In the genomic region with DNA sequence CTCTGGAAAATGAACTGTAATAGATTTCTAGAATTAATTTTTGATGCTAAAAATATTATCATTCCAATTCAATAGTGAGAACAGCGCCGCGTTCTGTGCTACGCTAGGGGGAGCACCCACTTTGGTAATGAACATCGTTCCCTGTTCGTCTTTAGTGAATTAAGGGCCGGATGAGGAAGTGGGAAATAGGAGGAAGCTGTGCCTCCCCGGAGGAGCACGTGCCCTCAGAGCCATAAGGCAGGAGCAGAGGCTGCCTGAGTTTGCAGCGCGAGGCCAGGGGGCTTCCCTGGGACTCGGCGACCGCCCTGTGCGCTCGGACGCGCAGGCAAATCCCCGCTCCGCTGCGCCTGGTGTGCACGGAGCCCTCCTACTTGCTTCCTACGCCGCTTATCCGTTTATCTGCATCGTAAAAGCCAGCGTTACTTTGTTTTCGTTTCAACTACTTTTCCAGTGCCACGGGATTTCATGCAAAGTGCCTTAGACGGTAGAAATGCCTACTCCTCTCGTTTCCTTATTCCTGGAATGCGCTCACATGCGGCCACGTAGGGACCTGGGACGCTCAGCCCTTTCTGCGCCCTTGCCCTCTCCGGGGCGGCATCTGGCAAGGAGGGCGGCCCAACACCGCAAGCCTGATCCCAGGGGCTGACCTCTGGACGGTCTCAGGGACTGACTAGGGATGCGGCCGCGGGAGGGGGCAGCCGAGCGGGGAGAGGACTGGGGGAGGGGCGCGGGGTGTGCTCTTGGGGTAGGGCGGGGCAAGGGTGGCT, we compare ENCODE assay signal across 8 cellular contexts.
A peak's percentile ranks its signal among the peaks of the same experiment; 100 is the strongest.
DNase-seq lines count a peak whose midpoint lies in the region; ATAC-seq and TF ChIP-seq lines count a peak whose summit lies in the region.

No MANE protein-coding gene starts in this region.

- H3K4me1 ChIP-seq in colonic mucosa = no peaks in the 10 kb centered on the region

- no peak for ATAC-seq in T-cell (replicated peaks in 1 of 4)
- ATAC-seq in HG03520 (IDR thresholded peaks at IDR 0.05; ENCODE audit: unreplicated experiment) = no peak

- H3K9me3 Mint-ChIP-seq in T-cell = no peaks in the 10 kb centered on the region

- peak; percentile 32 for DNase-seq in NCI-H2227 (lab: John Stamatoyannopoulos, UW; ENCODE audit: unreplicated experiment)
- DNase-seq in NCI-H2227 treated with DMSO at 0.1 percent for 48 hours (lab: John Stamatoyannopoulos, UW) = no peak
- DNase-seq in T-cell = peak in 12 of 34 experiments; percentile 15 to 46 (median 28)
- peak; percentile 58 for DNase-seq in colonic mucosa
- DNase-seq in kidney tubule cell (ENCODE audit: low spot score) = peak; percentile 82
- peak; percentile 35 to 51 for DNase-seq in stimulated activated CD4-positive, alpha-beta T cell treated with anti-CD3 and anti-CD28 coated beads, Interleukin-2, amount 100 ng/mL, for 24 hours
- DNase-seq in NCI-H446 (lab: John Stamatoyannopoulos, UW) = no peak

- H3K27me3 Mint-ChIP-seq in T-cell = peaks cover 16 to 28% of the 10 kb centered on the region in 2 donors

- H3K4me3 Mint-ChIP-seq in T-cell = peak overlapping the region; percentile 39 to 54 (median 45)

- CTCF ChIA-PET in T-cell (lab: Charles Lee) = no interaction called here

- peaks cover 18 to 23% (median 21%) of the 10 kb centered on the region in 3 donors for H3K4me1 Mint-ChIP-seq in T-cell

- H3K36me3 ChIP-seq in colonic mucosa = no peaks in the 10 kb centered on the region

- TF ChIP-seq CTCF in colonic mucosa (IDR thresholded peaks at IDR 0.05) = peak; percentile 44

- H3K27me3 ChIP-seq in colonic mucosa = no peaks in the 10 kb centered on the region

- no peak overlapping the region for H3K4me3 ChIP-seq in colonic mucosa

- H3K9me3 ChIP-seq in colonic mucosa = no peaks in the 10 kb centered on the region

- intact Hi-C loops in colonic mucosa (cut with DNase I) = loop anchor here (5.0 kb wide), 1 partner anchor 175 kb away; no protein-coding TSS in a partner anchor

- H3K9ac ChIP-seq in colonic mucosa (ENCODE audit: low read depth in 2 of 2, low read length in 2 of 2) = no peak overlapping the region

- POLR2A ChIA-PET in T-cell (lab: Charles Lee) = no interaction called here

- no peaks in the 10 kb centered on the region for H3K36me3 Mint-ChIP-seq in T-cell

- no peak overlapping the region for H3K27ac Mint-ChIP-seq in T-cell

- no peak overlapping the region for H3K27ac ChIP-seq in colonic mucosa

Comparison
In these comparisons a context has a peak if more than half of its experiments do, and no peak if none do; other contexts are left out.
1. DNase-seq: peak in NCI-H2227 (single experiment), colonic mucosa (single experiment), kidney tubule cell (single experiment) and stimulated activated CD4-positive, alpha-beta T cell treated with anti-CD3 and anti-CD28 coated beads, Interleukin-2, amount 100 ng/mL, for 24 hours (2 of 2); none in NCI-H2227 treated with DMSO at 0.1 percent for 48 hours (single experiment) and NCI-H446 (0 of 2).